ENCODE assay signal across 8 cellular contexts in the genomic region with DNA sequence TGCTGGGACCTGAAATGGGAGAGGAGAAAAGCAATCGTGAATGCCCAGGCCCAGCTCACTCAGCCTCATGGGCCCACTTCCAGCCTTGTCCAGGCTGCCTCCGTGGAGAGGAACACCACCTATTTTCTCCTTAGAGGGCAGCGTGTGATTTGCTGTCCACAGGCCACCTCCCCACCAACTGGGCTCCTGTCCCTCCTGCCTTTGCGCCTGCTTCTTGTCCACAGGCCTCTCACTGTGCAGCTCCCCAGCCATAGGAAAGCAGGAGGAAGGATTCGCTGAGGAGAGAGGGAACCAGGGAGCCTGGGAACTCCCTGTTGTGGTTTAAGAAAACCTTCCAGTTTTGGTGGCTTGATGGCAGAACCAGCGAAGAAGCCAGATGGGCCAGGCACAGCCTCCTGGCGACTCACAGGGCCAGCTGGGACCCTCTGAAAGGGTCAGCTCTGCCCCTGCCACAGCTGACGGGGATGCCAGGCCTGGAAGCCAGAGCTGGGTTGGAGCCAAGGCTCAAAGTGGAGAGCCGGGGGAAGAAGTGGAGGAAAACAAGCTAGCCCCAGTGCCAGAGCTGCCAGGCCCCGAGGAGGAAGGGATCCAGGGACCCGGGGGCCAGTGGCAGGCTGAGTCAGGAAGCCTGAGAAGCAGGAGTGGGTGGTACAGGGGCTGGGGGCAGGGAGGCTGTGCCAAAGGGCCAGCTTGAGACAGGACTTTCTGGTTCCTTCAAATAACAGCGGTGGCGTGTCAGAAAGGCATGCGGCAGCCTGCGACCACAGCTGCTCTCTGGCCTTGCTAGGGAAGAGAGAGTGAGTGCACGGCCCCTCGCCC. TPM values are rescaled to one million over a fixed set of nuclear protein-coding genes. Genes with fewer than 3 reads are reported as not detected.
DNase-seq lines count a peak whose midpoint lies in the region; ATAC-seq and TF ChIP-seq lines count a peak whose summit lies in the region.

No MANE protein-coding gene starts in this region.

- intact Hi-C loops in activated CD4-positive, alpha-beta T cell treated with anti-CD3 and anti-CD28 coated beads for 36 hours (cut with DNase I, micrococcal nuclease): no loop called here
- intact Hi-C loops in transverse colon (cut with DNase I; ENCODE audit: low total_unique reads): no loop called here

- ATAC-seq in activated CD4-positive, alpha-beta T cell treated with anti-CD3 and anti-CD28 coated beads for 36 hours: no peak
- ATAC-seq in lung (ENCODE audit: insufficient read depth, low FRiP score) (no peak), GM19463 (IDR thresholded peaks at IDR 0.05; ENCODE audit: unreplicated experiment) (no peak)

- peaks cover 28% of the 10 kb centered on the region for H3K36me3 Mint-ChIP-seq in activated CD4-positive, alpha-beta T cell treated with anti-CD3 and anti-CD28 coated beads for 36 hours (ENCODE audit: low read depth)

- H3K27me3 ChIP-seq in lung (ENCODE audit: control insufficient read depth, insufficient read depth): no peaks in the 10 kb centered on the region
- no peaks in the 10 kb centered on the region for H3K27me3 ChIP-seq in transverse colon
- no peaks in the 10 kb centered on the region for H3K27me3 ChIP-seq in WERI-Rb-1 (ENCODE audit: insufficient read depth, low read depth, severe bottlenecking)

- CTCF ChIA-PET in activated CD4-positive, alpha-beta T cell treated with anti-CD3 and anti-CD28 coated beads for 36 hours (lab: Charles Lee): interaction anchor here (0.6 to 13.7 kb wide), 4 partner anchors 9 to 112 kb away, joined by 3 to 205 read pairs (median 6); a partner anchor contains a TSS

- no peak for TF ChIP-seq POLR2A in transverse colon (IDR thresholded peaks at IDR 0.05)

- H3K4me1 ChIP-seq in lung (ENCODE audit: control insufficient read depth in 2 of 2, insufficient read depth in 2 of 2, low read length in 2 of 2) (peaks cover 9 to 34% of the 10 kb centered on the region in 2 donors), transverse colon (peaks cover 45 to 63% (median 59%) of the 10 kb centered on the region in 4 donors)

- POLR2A ChIA-PET in activated CD4-positive, alpha-beta T cell treated with anti-CD3 and anti-CD28 coated beads for 36 hours (lab: Charles Lee): no interaction called here

- H3K4me3 Mint-ChIP-seq in activated CD4-positive, alpha-beta T cell treated with anti-CD3 and anti-CD28 coated beads for 36 hours: no peak overlapping the region

- H3K9me3 Mint-ChIP-seq in activated CD4-positive, alpha-beta T cell treated with anti-CD3 and anti-CD28 coated beads for 36 hours (ENCODE audit: low read depth): no peaks in the 10 kb centered on the region

- in situ Hi-C loops in transverse colon (cut with MboI; ENCODE audit: low pct_ligation_motif_present in 1 of 4, low pct_unique_long_range_greater_than_20kb in 1 of 4, low sequenced_read_pairs in 3 of 4): loop anchor here in 2 of 4 donors (25.0 kb wide), 1 partner anchor 105 kb away; a partner anchor contains a TSS

- H3K9me3 ChIP-seq in lung (ENCODE audit: control insufficient read depth in 2 of 2, insufficient read depth in 1 of 2, low read length in 1 of 2) (no peaks in the 10 kb centered on the region), transverse colon (no peaks in the 10 kb centered on the region), WERI-Rb-1 (ENCODE audit: severe bottlenecking) (no peaks in the 10 kb centered on the region)

- H3K4me3 ChIP-seq in lung (no peak overlapping the region), transverse colon (peak overlapping the region in 1 of 4 donors; percentile 14), WERI-Rb-1 (ENCODE audit: low read depth, low read length) (no peak overlapping the region)

- WGBS in lung, 2 donors: 54 to 73% methylated on average over 17 of the region's 17 CpGs
- WGBS in transverse colon (ENCODE audit: low coverage in 1 of 2), 2 donors: 58% methylated on average over 13 of the region's 17 CpGs; no CpG with 5 or more reads in 1 of the 2 donors

- H3K27me3 Mint-ChIP-seq in activated CD4-positive, alpha-beta T cell treated with anti-CD3 and anti-CD28 coated beads for 36 hours: no peaks in the 10 kb centered on the region

- no peak for DNase-seq in activated CD4-positive, alpha-beta T cell treated with anti-CD3 and anti-CD28 coated beads for 36 hours
- DNase-seq in activated CD4-positive, alpha-beta T cell treated with anti-CD3 and anti-CD28 coated beads for 1 hour: no peak
- peak in 51 of 61 donors; percentile 16 to 77 (median 43) for DNase-seq in caudate nucleus (lab: John Stamatoyannopoulos, UW)
- DNase-seq in lung (ENCODE audit: low spot score): peak; percentile 61
- DNase-seq in transverse colon: no peak
- DNase-seq in WERI-Rb-1: no peak
- no peak for DNase-seq in NCI-H187 treated with DMSO at 0.1 percent for 48 hours (lab: John Stamatoyannopoulos, UW)

- H3K36me3 ChIP-seq in lung (ENCODE audit: control insufficient read depth in 2 of 2, insufficient read depth in 2 of 2, low read length in 2 of 2) (peaks cover 6 to 50% of the 10 kb centered on the region in 2 donors), transverse colon (peaks cover 0 to 40% (median 15%) of the 10 kb centered on the region in 4 donors), WERI-Rb-1 (no peaks in the 10 kb centered on the region)

- TF ChIP-seq EP300 in transverse colon (IDR thresholded peaks at IDR 0.05; ENCODE audit: low read depth): no peak

- H3K27ac ChIP-seq in caudate nucleus (ENCODE audit: low read depth, low read length) (peak overlapping the region; percentile 89), lung (ENCODE audit: low read depth in 1 of 2, low read length in 1 of 2) (peak overlapping the region; percentile 64 to 83), transverse colon (peak overlapping the region; percentile 96 to 98 (median 98)), WERI-Rb-1 (no peak overlapping the region)

- H3K27ac Mint-ChIP-seq in activated CD4-positive, alpha-beta T cell treated with anti-CD3 and anti-CD28 coated beads for 36 hours: peak overlapping the region; percentile 65

- TF ChIP-seq CTCF in lung (IDR thresholded peaks at IDR 0.05; ENCODE audit: control extremely low read depth, extremely low read depth) (no peak), transverse colon (IDR thresholded peaks at IDR 0.05) (no peak), WERI-Rb-1 (IDR thresholded peaks at IDR 0.05; ENCODE audit: low read depth, low read length) (no peak)

- H3K4me1 Mint-ChIP-seq in activated CD4-positive, alpha-beta T cell treated with anti-CD3 and anti-CD28 coated beads for 36 hours: peaks cover 51% of the 10 kb centered on the region

RNA-seq across cellular contexts. Expression of a gene that starts 9.9 kb away (rescaled TPM):
- 10 to 100 TPM; 51.1 to 54.0 TPM for total RNA-seq in activated CD4-positive, alpha-beta T cell treated with anti-CD3 and anti-CD28 coated beads for 36 hours
- total RNA-seq in lung (100 to 1,000 TPM; 106 to 258 TPM), transverse colon (100 to 1,000 TPM in 3 of 4 donors, 10 to 100 TPM in 1; 80.0 to 356 (median 200) TPM)
- polyA plus RNA-seq in lung: 100 to 1,000 TPM in 1 of 2 donors, 10 to 100 TPM in 1; 92.1 to 188 TPM

RNA-seq across cellular contexts. Expression of a gene that starts 12.1 kb away (rescaled TPM):
- total RNA-seq in activated CD4-positive, alpha-beta T cell treated with anti-CD3 and anti-CD28 coated beads for 36 hours: 10 to 100 TPM; 17.8 to 18.5 TPM
- total RNA-seq in lung (100 to 1,000 TPM in 1 of 2 donors, 10 to 100 TPM in 1; 83.8 to 119 TPM), transverse colon (100 to 1,000 TPM in 2 of 4 donors, 10 to 100 TPM in 2; 14.3 to 111 (median 100) TPM)
- 100 to 1,000 TPM; 110 to 137 TPM for polyA plus RNA-seq in lung

RNA-seq across cellular contexts. Expression of a gene that starts 12.4 kb away (rescaled TPM):
- total RNA-seq in activated CD4-positive, alpha-beta T cell treated with anti-CD3 and anti-CD28 coated beads for 36 hours: 10 to 100 TPM; 49.7 to 72.2 TPM
- total RNA-seq in lung (100 to 1,000 TPM in 1 of 2 donors, 10 to 100 TPM in 1; 72.9 to 193 TPM), transverse colon (100 to 1,000 TPM in 3 of 4 donors, 10 to 100 TPM in 1; 96.9 to 466 (median 174) TPM)
- 10 to 100 TPM; 62.0 to 84.2 TPM for polyA plus RNA-seq in lung

RNA-seq across cellular contexts. Expression of a gene that starts 21.6 kb away (rescaled TPM):
- total RNA-seq in activated CD4-positive, alpha-beta T cell treated with anti-CD3 and anti-CD28 coated beads for 36 hours: under 1 TPM; 0.11 to 0.40 TPM
- total RNA-seq in lung (1 to 10 TPM in 1 of 2 donors, under 1 TPM in 1; 0.60 to 3.2 TPM), transverse colon (1 to 10 TPM in 2 of 4 donors, not detected in 2; 2.5 to 3.0 TPM)
- polyA plus RNA-seq in lung: 1 to 10 TPM; 1.0 to 3.3 TPM

Comparison
In these comparisons a context has a peak if more than half of its experiments do, and no peak if none do; other contexts are left out.
1. DNase-seq: peak in caudate nucleus (51 of 61) and lung (single experiment); none in activated CD4-positive, alpha-beta T cell treated with anti-CD3 and anti-CD28 coated beads for 36 hours (single experiment), activated CD4-positive, alpha-beta T cell treated with anti-CD3 and anti-CD28 coated beads for 1 hour (single experiment), transverse colon (single experiment), WERI-Rb-1 (single experiment) and NCI-H187 treated with DMSO at 0.1 percent for 48 hours (single experiment).